8 cellular contexts compared by ENCODE assay signal in genomic region chr3:52238761-52239701, GRCh38. TPM values are rescaled to one million over a fixed set of nuclear protein-coding genes. Genes with fewer than 3 reads are reported as not detected.
DNase-seq lines count a peak whose midpoint lies in the region; ATAC-seq and TF ChIP-seq lines count a peak whose summit lies in the region.

Gene TWF2, minus strand, starts transcription at chr3:52239158. Its CDS starts 142 bp downstream, at chr3:52239016.

- H3K9me3 Mint-ChIP-seq in activated naive CD8-positive, alpha-beta T cell treated with anti-CD3 and anti-CD28 coated beads, Interleukin-2, amount 50 U/mL, for 24 hours = peaks cover 5% of the 10 kb centered on the region
- H3K9me3 Mint-ChIP-seq in type B pancreatic cell = no peaks in the 10 kb centered on the region

- peaks cover 75% of the 10 kb centered on the region for H3K4me1 Mint-ChIP-seq in activated naive CD8-positive, alpha-beta T cell treated with anti-CD3 and anti-CD28 coated beads, Interleukin-2, amount 50 U/mL, for 24 hours
- peaks cover 18% of the 10 kb centered on the region for H3K4me1 Mint-ChIP-seq in type B pancreatic cell (ENCODE audit: unreplicated experiment)

- ATAC-seq in GM21717 (IDR thresholded peaks at IDR 0.05; ENCODE audit: unreplicated experiment) = peak; percentile 48
- peak; percentile 67 for ATAC-seq in activated naive CD8-positive, alpha-beta T cell treated with anti-CD3 and anti-CD28 coated beads, Interleukin-2, amount 50 U/mL, for 24 hours

- peak within 1 kb of the TSS; percentile 99 for H3K4me3 Mint-ChIP-seq in activated naive CD8-positive, alpha-beta T cell treated with anti-CD3 and anti-CD28 coated beads, Interleukin-2, amount 50 U/mL, for 24 hours
- peak within 1 kb of the TSS; percentile 98 for H3K4me3 Mint-ChIP-seq in type B pancreatic cell

- DNase-seq in GF-D8 (lab: John Stamatoyannopoulos, UW) = peak; percentile 47
- peak; percentile 77 for DNase-seq in T follicular helper cell (ENCODE audit: low read depth)
- DNase-seq in activated naive CD8-positive, alpha-beta T cell treated with anti-CD3 and anti-CD28 coated beads, Interleukin-2, amount 50 U/mL, for 24 hours = peak; percentile 89
- DNase-seq in cardiac septum (ENCODE audit: low spot score) = peak; percentile 93
- peak; percentile 66 to 98 (median 83) for DNase-seq in posterior cingulate gyrus
- DNase-seq in type B pancreatic cell (ENCODE audit: extremely low spot score, unreplicated experiment) = peak; percentile 88

- peak; percentile 55 for TF ChIP-seq CTCF in type B pancreatic cell (conservative IDR thresholded peaks at IDR 0.05)

- H3K36me3 ChIP-seq in KOPT-K1 (ENCODE audit: insufficient read depth, low read length) = peaks cover 18% of the 10 kb centered on the region

- peak within 1 kb of the TSS; percentile 95 for H3K27ac Mint-ChIP-seq in activated naive CD8-positive, alpha-beta T cell treated with anti-CD3 and anti-CD28 coated beads, Interleukin-2, amount 50 U/mL, for 24 hours
- H3K27ac Mint-ChIP-seq in type B pancreatic cell = peak within 1 kb of the TSS; percentile 93

- H3K9me3 ChIP-seq in KOPT-K1 (ENCODE audit: insufficient read depth, low read length, poor library complexity, severe bottlenecking) = no peaks in the 10 kb centered on the region

- intact Hi-C loops in cardiac septum (cut with DNase I) (loop anchor here (5.0 kb wide), 1 partner anchor 217 kb away; no protein-coding TSS in a partner anchor), posterior cingulate gyrus (cut with DNase I) (loop anchor here (2.0 kb wide), 1 partner anchor 40 kb away; the partner anchor contains the start of gene WDR82)

- H3K36me3 Mint-ChIP-seq in activated naive CD8-positive, alpha-beta T cell treated with anti-CD3 and anti-CD28 coated beads, Interleukin-2, amount 50 U/mL, for 24 hours (ENCODE audit: low read depth) = peaks cover 17% of the 10 kb centered on the region
- no peaks in the 10 kb centered on the region for H3K36me3 Mint-ChIP-seq in type B pancreatic cell

- H3K27ac ChIP-seq in KOPT-K1 (ENCODE audit: low read depth, low read length, poor library complexity, severe bottlenecking) = peak within 1 kb of the TSS; percentile 93

- H3K27me3 Mint-ChIP-seq in activated naive CD8-positive, alpha-beta T cell treated with anti-CD3 and anti-CD28 coated beads, Interleukin-2, amount 50 U/mL, for 24 hours = no peaks in the 10 kb centered on the region
- no peaks in the 10 kb centered on the region for H3K27me3 Mint-ChIP-seq in type B pancreatic cell

RNA-seq across cellular contexts. Expression of gene TWF2, which starts in this region (rescaled TPM):
- 69.5 TPM for total RNA-seq in cardiac septum
- total RNA-seq in type B pancreatic cell (ENCODE audit: low replicate concordance) = 33.7 and 39.3 TPM in 2 replicates

Comparison
In these comparisons a context has a peak if more than half of its experiments do, and no peak if none do; other contexts are left out.
1. Peak in every context shown above with its lines: DNase-seq, ATAC-seq and H3K27ac ChIP-seq.